In the genomic region with DNA sequence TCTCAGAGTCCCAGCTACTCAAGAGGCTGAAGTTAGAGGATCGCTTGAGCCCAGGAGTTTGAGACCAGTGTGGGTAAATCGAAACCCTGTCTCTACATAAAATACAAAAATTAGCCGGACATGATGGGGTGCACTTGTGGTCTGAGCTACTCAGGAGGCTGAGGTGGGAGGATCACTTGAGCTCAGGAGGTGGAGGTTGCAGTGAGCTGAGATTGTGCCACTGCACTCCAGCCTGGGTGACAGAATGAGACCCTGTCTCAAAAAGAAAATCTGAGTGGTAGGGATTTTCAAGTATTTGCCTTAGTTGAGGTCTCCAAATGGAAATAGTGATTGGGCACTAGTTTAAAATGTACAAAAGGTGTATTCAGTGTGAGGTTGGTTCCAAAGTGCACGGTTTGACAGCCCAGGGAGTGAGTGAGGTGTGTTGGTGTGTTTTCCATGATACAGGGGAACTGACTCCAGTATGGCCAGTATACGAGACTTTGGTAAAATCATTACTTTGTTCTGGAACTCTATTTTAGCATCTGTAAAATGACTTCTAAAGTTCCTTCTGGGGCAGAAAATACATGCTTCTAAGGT, we compare ENCODE assay signal across 1 cellular context.
A peak's percentile ranks its signal among the peaks of the same experiment; 100 is the strongest.
TF ChIP-seq lines count a peak whose summit lies in the region.

No MANE protein-coding gene starts in this region.

TF ChIP-seq in HepG2, 621 proteins besides CTCF, POLR2A, EP300 and RAD21 (continues in another document):
- no peak for TF ChIP-seq REXO4 (CRISPR knock-in tag; IDR thresholded peaks at IDR 0.05; ENCODE audit: borderline replicate concordance)
- no peak for TF ChIP-seq SNAPC2 (CRISPR knock-in tag; IDR thresholded peaks at IDR 0.05)
- TF ChIP-seq NCOR1 (IDR thresholded peaks at IDR 0.05; ENCODE audit: borderline replicate concordance, low read length): peak; percentile 65
- TF ChIP-seq, protein P1, sequence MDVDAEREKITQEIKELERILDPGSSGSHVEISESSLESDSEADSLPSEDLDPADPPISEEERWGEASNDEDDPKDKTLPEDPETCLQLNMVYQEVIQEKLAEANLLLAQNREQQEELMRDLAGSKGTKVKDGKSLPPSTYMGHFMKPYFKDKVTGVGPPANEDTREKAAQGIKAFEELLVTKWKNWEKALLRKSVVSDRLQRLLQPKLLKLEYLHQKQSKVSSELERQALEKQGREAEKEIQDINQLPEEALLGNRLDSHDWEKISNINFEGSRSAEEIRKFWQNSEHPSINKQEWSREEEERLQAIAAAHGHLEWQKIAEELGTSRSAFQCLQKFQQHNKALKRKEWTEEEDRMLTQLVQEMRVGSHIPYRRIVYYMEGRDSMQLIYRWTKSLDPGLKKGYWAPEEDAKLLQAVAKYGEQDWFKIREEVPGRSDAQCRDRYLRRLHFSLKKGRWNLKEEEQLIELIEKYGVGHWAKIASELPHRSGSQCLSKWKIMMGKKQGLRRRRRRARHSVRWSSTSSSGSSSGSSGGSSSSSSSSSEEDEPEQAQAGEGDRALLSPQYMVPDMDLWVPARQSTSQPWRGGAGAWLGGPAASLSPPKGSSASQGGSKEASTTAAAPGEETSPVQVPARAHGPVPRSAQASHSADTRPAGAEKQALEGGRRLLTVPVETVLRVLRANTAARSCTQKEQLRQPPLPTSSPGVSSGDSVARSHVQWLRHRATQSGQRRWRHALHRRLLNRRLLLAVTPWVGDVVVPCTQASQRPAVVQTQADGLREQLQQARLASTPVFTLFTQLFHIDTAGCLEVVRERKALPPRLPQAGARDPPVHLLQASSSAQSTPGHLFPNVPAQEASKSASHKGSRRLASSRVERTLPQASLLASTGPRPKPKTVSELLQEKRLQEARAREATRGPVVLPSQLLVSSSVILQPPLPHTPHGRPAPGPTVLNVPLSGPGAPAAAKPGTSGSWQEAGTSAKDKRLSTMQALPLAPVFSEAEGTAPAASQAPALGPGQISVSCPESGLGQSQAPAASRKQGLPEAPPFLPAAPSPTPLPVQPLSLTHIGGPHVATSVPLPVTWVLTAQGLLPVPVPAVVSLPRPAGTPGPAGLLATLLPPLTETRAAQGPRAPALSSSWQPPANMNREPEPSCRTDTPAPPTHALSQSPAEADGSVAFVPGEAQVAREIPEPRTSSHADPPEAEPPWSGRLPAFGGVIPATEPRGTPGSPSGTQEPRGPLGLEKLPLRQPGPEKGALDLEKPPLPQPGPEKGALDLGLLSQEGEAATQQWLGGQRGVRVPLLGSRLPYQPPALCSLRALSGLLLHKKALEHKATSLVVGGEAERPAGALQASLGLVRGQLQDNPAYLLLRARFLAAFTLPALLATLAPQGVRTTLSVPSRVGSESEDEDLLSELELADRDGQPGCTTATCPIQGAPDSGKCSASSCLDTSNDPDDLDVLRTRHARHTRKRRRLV (CRISPR knock-in tag; IDR thresholded peaks at IDR 0.05): no peak
- TF ChIP-seq, protein P2, sequence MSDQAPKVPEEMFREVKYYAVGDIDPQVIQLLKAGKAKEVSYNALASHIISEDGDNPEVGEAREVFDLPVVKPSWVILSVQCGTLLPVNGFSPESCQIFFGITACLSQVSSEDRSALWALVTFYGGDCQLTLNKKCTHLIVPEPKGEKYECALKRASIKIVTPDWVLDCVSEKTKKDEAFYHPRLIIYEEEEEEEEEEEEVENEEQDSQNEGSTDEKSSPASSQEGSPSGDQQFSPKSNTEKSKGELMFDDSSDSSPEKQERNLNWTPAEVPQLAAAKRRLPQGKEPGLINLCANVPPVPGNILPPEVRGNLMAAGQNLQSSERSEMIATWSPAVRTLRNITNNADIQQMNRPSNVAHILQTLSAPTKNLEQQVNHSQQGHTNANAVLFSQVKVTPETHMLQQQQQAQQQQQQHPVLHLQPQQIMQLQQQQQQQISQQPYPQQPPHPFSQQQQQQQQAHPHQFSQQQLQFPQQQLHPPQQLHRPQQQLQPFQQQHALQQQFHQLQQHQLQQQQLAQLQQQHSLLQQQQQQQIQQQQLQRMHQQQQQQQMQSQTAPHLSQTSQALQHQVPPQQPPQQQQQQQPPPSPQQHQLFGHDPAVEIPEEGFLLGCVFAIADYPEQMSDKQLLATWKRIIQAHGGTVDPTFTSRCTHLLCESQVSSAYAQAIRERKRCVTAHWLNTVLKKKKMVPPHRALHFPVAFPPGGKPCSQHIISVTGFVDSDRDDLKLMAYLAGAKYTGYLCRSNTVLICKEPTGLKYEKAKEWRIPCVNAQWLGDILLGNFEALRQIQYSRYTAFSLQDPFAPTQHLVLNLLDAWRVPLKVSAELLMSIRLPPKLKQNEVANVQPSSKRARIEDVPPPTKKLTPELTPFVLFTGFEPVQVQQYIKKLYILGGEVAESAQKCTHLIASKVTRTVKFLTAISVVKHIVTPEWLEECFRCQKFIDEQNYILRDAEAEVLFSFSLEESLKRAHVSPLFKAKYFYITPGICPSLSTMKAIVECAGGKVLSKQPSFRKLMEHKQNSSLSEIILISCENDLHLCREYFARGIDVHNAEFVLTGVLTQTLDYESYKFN (CRISPR knock-in tag; conservative IDR thresholded peaks at IDR 0.05): peak; percentile 42; the same call in 1 of the 2 replicates
- no peak for TF ChIP-seq HOXA3 (CRISPR knock-in tag; IDR thresholded peaks at IDR 0.05)
- TF ChIP-seq MTA1 (CRISPR knock-in tag; IDR thresholded peaks at IDR 0.05; ENCODE audit: borderline replicate concordance): no peak
- TF ChIP-seq ZBTB43 (CRISPR knock-in tag; conservative IDR thresholded peaks at IDR 0.05): peak; percentile 85
- no peak for TF ChIP-seq ATF7 (IDR thresholded peaks at IDR 0.05)
- no peak for TF ChIP-seq ATF7 (CRISPR knock-in tag; IDR thresholded peaks at IDR 0.05)
- no peak for TF ChIP-seq BRCA1 (CRISPR knock-in tag; IDR thresholded peaks at IDR 0.05)
- no peak for TF ChIP-seq HIC2 (CRISPR knock-in tag; IDR thresholded peaks at IDR 0.05; ENCODE audit: low read depth)
- no peak for TF ChIP-seq MATR3 (CRISPR knock-in tag; IDR thresholded peaks at IDR 0.05)
- no peak for TF ChIP-seq ETV6 (CRISPR knock-in tag; conservative IDR thresholded peaks at IDR 0.05)
- TF ChIP-seq ARNT (IDR thresholded peaks at IDR 0.05): no peak
- no peak for TF ChIP-seq ZMAT3 (CRISPR knock-in tag; conservative IDR thresholded peaks at IDR 0.05)
- TF ChIP-seq NFKB2 (CRISPR knock-in tag; IDR thresholded peaks at IDR 0.05; ENCODE audit: borderline replicate concordance): no peak
- no peak for TF ChIP-seq PAWR (CRISPR knock-in tag; IDR thresholded peaks at IDR 0.05; ENCODE audit: borderline replicate concordance)
- TF ChIP-seq, protein P3, sequence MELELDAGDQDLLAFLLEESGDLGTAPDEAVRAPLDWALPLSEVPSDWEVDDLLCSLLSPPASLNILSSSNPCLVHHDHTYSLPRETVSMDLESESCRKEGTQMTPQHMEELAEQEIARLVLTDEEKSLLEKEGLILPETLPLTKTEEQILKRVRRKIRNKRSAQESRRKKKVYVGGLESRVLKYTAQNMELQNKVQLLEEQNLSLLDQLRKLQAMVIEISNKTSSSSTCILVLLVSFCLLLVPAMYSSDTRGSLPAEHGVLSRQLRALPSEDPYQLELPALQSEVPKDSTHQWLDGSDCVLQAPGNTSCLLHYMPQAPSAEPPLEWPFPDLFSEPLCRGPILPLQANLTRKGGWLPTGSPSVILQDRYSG (CRISPR knock-in tag; IDR thresholded peaks at IDR 0.05): no peak
- no peak for TF ChIP-seq PRMT3 (CRISPR knock-in tag; IDR thresholded peaks at IDR 0.05; ENCODE audit: borderline replicate concordance, low read depth)
- no peak for TF ChIP-seq ZGPAT (CRISPR knock-in tag; IDR thresholded peaks at IDR 0.05)
- TF ChIP-seq FOXP4 (CRISPR knock-in tag; IDR thresholded peaks at IDR 0.05): peak; percentile 32; the same call in 1 of the 2 replicates
- TF ChIP-seq ZNF33B (CRISPR knock-in tag; IDR thresholded peaks at IDR 0.05): no peak
- no peak for TF ChIP-seq ZNF232 (CRISPR knock-in tag; IDR thresholded peaks at IDR 0.05; ENCODE audit: borderline replicate concordance)
- TF ChIP-seq ZNF792 (CRISPR knock-in tag; IDR thresholded peaks at IDR 0.05): no peak
- no peak for TF ChIP-seq BCL3 (CRISPR knock-in tag; IDR thresholded peaks at IDR 0.05)
- TF ChIP-seq GATAD2A (CRISPR knock-in tag; IDR thresholded peaks at IDR 0.05): peak; percentile 42; the same call in 1 of the 2 replicates
- TF ChIP-seq SOX6 (IDR thresholded peaks at IDR 0.05): no peak
- TF ChIP-seq SOX6 (CRISPR knock-in tag; IDR thresholded peaks at IDR 0.05): 0 out of 2 replicates have a peak, but pooled peaks have one; percentile 8
- TF ChIP-seq STAT5B (CRISPR knock-in tag; IDR thresholded peaks at IDR 0.05): no peak
